In genomic region chr17:27545562-27546229, GRCh38 we compare ENCODE assay signal across 10 cellular contexts.
DNase-seq lines count a peak whose midpoint lies in the region; ATAC-seq, FAIRE-seq and TF ChIP-seq lines count a peak whose summit lies in the region.
"Had no signal": no experiment of that assay in that cellular context is flagged by ENCODE, and none has a peak within 500 bp of the region (broad histone marks: within the 10 kb centered on the region; RNA-seq: fewer than 3 reads in every experiment).

No MANE protein-coding gene starts in this region.

- H3K4me3 ChIP-seq in BLaER1 (peak overlapping the region; percentile 8; the same call in 1 of the 2 replicates), small intestine (ENCODE audit: low read depth in 1 of 2, low read length in 2 of 2) (no peak overlapping the region)
- no peak overlapping the region for H3K4me3 ChIP-seq in CD8-positive, alpha-beta T cell (ENCODE audit: low read depth, low read length)
- H3K4me3 ChIP-seq: cardiac muscle cell had no signal

- no peak for TF ChIP-seq CTCF in glutamatergic neuron (IDR thresholded peaks at IDR 0.05; ENCODE audit: partially characterized antibody, unreplicated experiment)
- TF ChIP-seq CTCF in CD8-positive, alpha-beta T cell (IDR thresholded peaks at IDR 0.05): no peak

- peaks cover 91% of the 10 kb centered on the region for H4K20me1 ChIP-seq in BLaER1

- H3K36me3 Mint-ChIP-seq in glutamatergic neuron (ENCODE audit: unreplicated experiment): no peaks in the 10 kb centered on the region
- H3K36me3 Mint-ChIP-seq in CD8-positive, alpha-beta T cell: no peaks in the 10 kb centered on the region

- H3K36me3 ChIP-seq in BLaER1: no peaks in the 10 kb centered on the region
- no peaks in the 10 kb centered on the region for H3K36me3 ChIP-seq in CD8-positive, alpha-beta T cell (ENCODE audit: insufficient read depth, low read length)
- H3K36me3 ChIP-seq in small intestine (ENCODE audit: control insufficient read depth in 2 of 2, insufficient read depth in 2 of 2, low read length in 2 of 2): no peaks in the 10 kb centered on the region
- H3K36me3 ChIP-seq: cardiac muscle cell had no signal

- H3K9me3 Mint-ChIP-seq in glutamatergic neuron (ENCODE audit: unreplicated experiment): peaks cover 21% of the 10 kb centered on the region
- H3K9me3 Mint-ChIP-seq in CD8-positive, alpha-beta T cell: no peaks in the 10 kb centered on the region

- H3K27me3 ChIP-seq in BLaER1 (0 out of 2 replicates have a peak, but pooled peaks cover 3% of the 10 kb centered on the region), small intestine (ENCODE audit: control insufficient read depth in 2 of 2, insufficient read depth in 2 of 2, low read length in 2 of 2) (no peaks in the 10 kb centered on the region)
- no peaks in the 10 kb centered on the region for H3K27me3 ChIP-seq in CD8-positive, alpha-beta T cell (ENCODE audit: insufficient read depth, low read length)
- H3K27me3 ChIP-seq: cardiac muscle cell had no signal

- peaks cover 47% of the 10 kb centered on the region for H3K4me1 Mint-ChIP-seq in glutamatergic neuron (ENCODE audit: low read depth, unreplicated experiment)
- H3K4me1 Mint-ChIP-seq in CD8-positive, alpha-beta T cell (ENCODE audit: low read depth): peaks cover 45% of the 10 kb centered on the region

- peak; percentile 74 for DNase-seq in H4 (ENCODE audit: low spot score)
- peak; percentile 84 for DNase-seq in RPMI7951 (ENCODE audit: low read depth)
- no peak for DNase-seq in glutamatergic neuron
- DNase-seq in CD8-positive, alpha-beta T cell: no peak
- DNase-seq in small intestine: no peak
- DNase-seq in NCI-H345 treated with DMSO at 0.1 percent for 48 hours (lab: John Stamatoyannopoulos, UW; ENCODE audit: unreplicated experiment): no peak
- DNase-seq: NCI-H345 had no signal

- H3K9me3 ChIP-seq in BLaER1 (no peaks in the 10 kb centered on the region), small intestine (ENCODE audit: control insufficient read depth, low read depth) (no peaks in the 10 kb centered on the region)
- no peaks in the 10 kb centered on the region for H3K9me3 ChIP-seq in CD8-positive, alpha-beta T cell (ENCODE audit: low read length)

- peak overlapping the region; percentile 86 for H3K4me2 ChIP-seq in BLaER1

- POLR2A ChIA-PET in CD8-positive, alpha-beta T cell (lab: Charles Lee): no interaction called here

- H3K4me1 ChIP-seq in BLaER1 (peaks cover 50% of the 10 kb centered on the region), small intestine (ENCODE audit: control insufficient read depth in 2 of 2, insufficient read depth in 1 of 2, low read depth in 1 of 2, low read length in 1 of 2) (peaks cover 5 to 8% of the 10 kb centered on the region in 2 donors)
- peaks cover 13% of the 10 kb centered on the region for H3K4me1 ChIP-seq in CD8-positive, alpha-beta T cell (ENCODE audit: insufficient read depth, low read length)

- CTCF ChIA-PET in CD8-positive, alpha-beta T cell (lab: Charles Lee): no interaction called here

- intact Hi-C loops in CD8-positive, alpha-beta T cell (cut with DNase I, micrococcal nuclease): loop anchor here in 1 of 2 experiments (10.0 kb wide), 1 partner anchor 91 kb away; the partner anchor contains the start of gene KSR1

- peak overlapping the region; percentile 91 for H3K27ac Mint-ChIP-seq in glutamatergic neuron (ENCODE audit: unreplicated experiment)
- no peak overlapping the region for H3K27ac Mint-ChIP-seq in CD8-positive, alpha-beta T cell

- no peak overlapping the region for H3K27ac ChIP-seq in BLaER1
- H3K27ac ChIP-seq in CD8-positive, alpha-beta T cell (ENCODE audit: low read depth, low read length): no peak overlapping the region
- H3K27ac ChIP-seq in small intestine (ENCODE audit: low read depth in 1 of 2, low read length in 1 of 2): no peak overlapping the region
- H3K27ac ChIP-seq: cardiac muscle cell had no signal

- H3K4me3 Mint-ChIP-seq in glutamatergic neuron (ENCODE audit: unreplicated experiment): peak overlapping the region; percentile 59
- no peak overlapping the region for H3K4me3 Mint-ChIP-seq in CD8-positive, alpha-beta T cell

- peak overlapping the region; percentile 3; the same call in 1 of the 2 replicates for H3K9ac ChIP-seq in BLaER1

- no peak for FAIRE-seq in small intestine (lab: Jason Lieb, UNC)

- H3K27me3 Mint-ChIP-seq in glutamatergic neuron (ENCODE audit: unreplicated experiment): peaks cover 11% of the 10 kb centered on the region
- H3K27me3 Mint-ChIP-seq in CD8-positive, alpha-beta T cell (ENCODE audit: low read depth): no peaks in the 10 kb centered on the region

- ATAC-seq in CD8-positive, alpha-beta T cell: no peak
- no peak for ATAC-seq in HG03432 (IDR thresholded peaks at IDR 0.05; ENCODE audit: unreplicated experiment)

- 64 to 72% (median 72%) methylated on average over 8 of the region's 8 CpGs for WGBS in small intestine, 3 donors

Comparison
In these comparisons a context has a peak if more than half of its experiments do, and no peak if none do; other contexts are left out.
1. DNase-seq: peak in H4 (single experiment) and RPMI7951 (single experiment); none in glutamatergic neuron (single experiment), CD8-positive, alpha-beta T cell (0 of 7), small intestine (single experiment) and NCI-H345 treated with DMSO at 0.1 percent for 48 hours (single experiment).